In genomic region chr14:36212987-36213386, GRCh38 we compare ENCODE assay signal across 20 cellular contexts. TPM values are rescaled to one million over a fixed set of nuclear protein-coding genes. Genes with fewer than 3 reads are reported as not detected.
"Had no signal": no experiment of that assay in that cellular context is flagged by ENCODE, and none has a peak within 500 bp of the region (broad histone marks: within the 10 kb centered on the region; RNA-seq: fewer than 3 reads in every experiment).

No MANE protein-coding gene starts in this region.

- H3K27me3 ChIP-seq: SJSA1 had no signal

- H3K4me3 ChIP-seq: SJSA1, SK-N-MC had no signal

- H3K9me3 Mint-ChIP-seq: IgD-negative memory B cell had no signal

- H3K36me3 ChIP-seq: SJSA1 had no signal

- H3K9me3 ChIP-seq: SJSA1 had no signal

- H3K4me3 Mint-ChIP-seq: IgD-negative memory B cell had no signal

- H3K27ac Mint-ChIP-seq: IgD-negative memory B cell had no signal

- H3K36me3 Mint-ChIP-seq: IgD-negative memory B cell had no signal

- H3K27me3 Mint-ChIP-seq: IgD-negative memory B cell had no signal

- DNase-seq: KBM-7, MV-4-11, NCI-H1048, NCI-H1105, NCI-H1436 treated with DMSO at 0.1 percent for 48 hours, NCI-H1694, NCI-H187 treated with DMSO at 0.1 percent for 48 hours, NCI-H345, NCI-H446 treated with DMSO at 0.1 percent for 48 hours, NCI-H526, Right ventricle myocardium superior, RPMI8226, SIG-M5 had no signal

- FAIRE-seq: RCC 7860 had no signal

- H3K27ac ChIP-seq: SJSA1, SK-N-MC had no signal

RNA-seq across cellular contexts. Expression of gene PTCSC3, which starts 36.5 kb away (rescaled TPM):
- total RNA-seq: HT-29, LHCN-M2, MCF 10A, Right ventricle myocardium superior, SJSA1 had no signal
- polyA plus RNA-seq: IgD-negative memory B cell had no signal
